ENCODE assay signal across 25 cellular contexts in the genomic region with DNA sequence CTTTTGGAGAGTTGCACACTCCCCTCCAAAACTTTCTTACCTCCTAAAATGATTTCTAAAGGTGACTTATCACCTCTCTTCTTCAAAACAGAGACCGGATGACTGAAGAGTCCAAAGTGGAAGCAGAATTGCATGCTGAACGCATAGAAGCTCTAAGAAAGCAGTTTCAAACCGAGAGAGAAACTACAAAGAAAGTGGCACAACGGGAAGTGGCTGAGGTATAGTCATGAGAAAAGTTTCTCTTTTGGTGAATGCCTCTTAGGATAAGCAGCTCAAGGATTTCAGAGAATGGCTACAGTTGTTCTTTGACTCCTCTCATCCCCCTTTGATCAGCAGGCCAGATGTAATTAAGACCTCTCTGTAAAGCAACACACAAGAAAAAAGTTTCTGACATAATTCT.
DNase-seq lines count a peak whose midpoint lies in the region; ATAC-seq and TF ChIP-seq lines count a peak whose summit lies in the region.
"Had no signal": no experiment of that assay in that cellular context is flagged by ENCODE, and none has a peak within 500 bp of the region (broad histone marks: within the 10 kb centered on the region; RNA-seq: fewer than 3 reads in every experiment).

No MANE protein-coding gene starts in this region.

- ATAC-seq in natural killer cell treated with Interleukin-12 subunit alpha and Interleukin-12 subunit beta and Interleukin-15 and Interleukin-18, amount 100 ng/mL, for 72 hours, result peak in 1 of 2 donors; percentile 73
- no peak for ATAC-seq in natural killer cell
- peak; percentile 42 for ATAC-seq in HG02642 (IDR thresholded peaks at IDR 0.05; ENCODE audit: poor library complexity, unreplicated experiment)
- peak; percentile 48 for ATAC-seq in T-helper 17 cell
- no peak for ATAC-seq in GM19455 (IDR thresholded peaks at IDR 0.05; ENCODE audit: unreplicated experiment)
- ATAC-seq: naive thymus-derived CD8-positive, alpha-beta T cell; pancreas; Right ventricle myocardium inferior; stimulated activated naive B cell treated with anti-CD40 and anti-IgM and Interleukin-4, amounts not matched to agents 10 μg/mL and 1 μg/mL and 100 μg/mL, for 72 hours had no signal

- H3K27me3 Mint-ChIP-seq in natural killer cell treated with Interleukin-12 subunit alpha and Interleukin-12 subunit beta and Interleukin-15 and Interleukin-18, amount 100 ng/mL, for 72 hours, result no peaks in the 10 kb centered on the region
- H3K27me3 Mint-ChIP-seq in natural killer cell (ENCODE audit: low read depth in 2 of 2) (no peaks in the 10 kb centered on the region), T-helper 17 cell (no peaks in the 10 kb centered on the region)
- H3K27me3 Mint-ChIP-seq: activated naive CD4-positive, alpha-beta T cell treated with anti-CD3 and anti-CD28 coated beads, Interleukin-2, amount 50 U/mL, for 24 hours; activated T-cell treated with anti-CD3 and anti-CD28 coated beads, Interleukin-2, amount 50 U/mL, for 24 hours; stimulated activated naive B cell treated with anti-CD40 and anti-IgM and Interleukin-4, amounts not matched to agents 10 μg/mL and 1 μg/mL and 100 μg/mL, for 72 hours had no signal

- peak overlapping the region; percentile 8 for H3K4me3 Mint-ChIP-seq in natural killer cell treated with Interleukin-12 subunit alpha and Interleukin-12 subunit beta and Interleukin-15 and Interleukin-18, amount 100 ng/mL, for 72 hours
- H3K4me3 Mint-ChIP-seq in natural killer cell, result no peak overlapping the region
- peak overlapping the region; percentile 75 for H3K4me3 Mint-ChIP-seq in T-helper 17 cell
- H3K4me3 Mint-ChIP-seq: activated naive CD4-positive, alpha-beta T cell treated with anti-CD3 and anti-CD28 coated beads, Interleukin-2, amount 50 U/mL, for 24 hours; activated T-cell treated with anti-CD3 and anti-CD28 coated beads, Interleukin-2, amount 50 U/mL, for 24 hours; naive thymus-derived CD8-positive, alpha-beta T cell; stimulated activated naive B cell treated with anti-CD40 and anti-IgM and Interleukin-4, amounts not matched to agents 10 μg/mL and 1 μg/mL and 100 μg/mL, for 72 hours had no signal

- no peaks in the 10 kb centered on the region for H3K9me3 ChIP-seq in T-helper 17 cell (ENCODE audit: control insufficient read depth, low read length, poor library complexity, severe bottlenecking)
- H3K9me3 ChIP-seq: BLaER1 treated with 17β-estradiol and CSF1 and Interleukin-3, amounts not matched to agents 10 nM and 100 nM; pancreas; right atrium auricular region; testis had no signal

- no peaks in the 10 kb centered on the region for H3K4me1 Mint-ChIP-seq in natural killer cell treated with Interleukin-12 subunit alpha and Interleukin-12 subunit beta and Interleukin-15 and Interleukin-18, amount 100 ng/mL, for 72 hours (ENCODE audit: low read depth in 2 of 2)
- H3K4me1 Mint-ChIP-seq in natural killer cell (no peaks in the 10 kb centered on the region), T-helper 17 cell (peaks cover 19% of the 10 kb centered on the region)
- H3K4me1 Mint-ChIP-seq: activated naive CD4-positive, alpha-beta T cell treated with anti-CD3 and anti-CD28 coated beads, Interleukin-2, amount 50 U/mL, for 24 hours; naive thymus-derived CD8-positive, alpha-beta T cell; stimulated activated naive B cell treated with anti-CD40 and anti-IgM and Interleukin-4, amounts not matched to agents 10 μg/mL and 1 μg/mL and 100 μg/mL, for 72 hours had no signal

- intact Hi-C loops in natural killer cell (cut with micrococcal nuclease), result no loop called here

- no peak for TF ChIP-seq CTCF in natural killer cell (IDR thresholded peaks at IDR 0.05)

- DNase-seq in natural killer cell treated with Interleukin-12 subunit alpha and Interleukin-12 subunit beta and Interleukin-15 and Interleukin-18, amount 100 ng/mL, for 72 hours (ENCODE audit: low spot score), result no peak
- DNase-seq in natural killer cell (no peak), T-helper 17 cell (no peak), C1 segment of cervical spinal cord (lab: John Stamatoyannopoulos, UW) (no peak), NCI-H82 (lab: John Stamatoyannopoulos, UW) (no peak)
- DNase-seq: activated T-cell treated with anti-CD3 and anti-CD28 coated beads, Interleukin-2, amount 50 U/mL, for 24 hours; aorta; IMR-90; islet precursor cell; midbrain; naive thymus-derived CD8-positive, alpha-beta T cell; NCI-H1417; NCI-H2081; pancreas; stimulated activated CD4-positive, alpha-beta T cell treated with anti-CD3 and anti-CD28 coated beads, Interleukin-4, amount 100 ng/mL, for 1 hour; stimulated activated naive B cell treated with anti-CD40 and anti-IgM and Interleukin-4, amounts not matched to agents 10 μg/mL and 1 μg/mL and 100 μg/mL, for 72 hours; T-helper 9 cell; testis; WERI-Rb-1 had no signal

- no peaks in the 10 kb centered on the region for H3K9me3 Mint-ChIP-seq in natural killer cell treated with Interleukin-12 subunit alpha and Interleukin-12 subunit beta and Interleukin-15 and Interleukin-18, amount 100 ng/mL, for 72 hours
- no peaks in the 10 kb centered on the region for H3K9me3 Mint-ChIP-seq in natural killer cell
- H3K9me3 Mint-ChIP-seq: activated naive CD4-positive, alpha-beta T cell treated with anti-CD3 and anti-CD28 coated beads, Interleukin-2, amount 50 U/mL, for 24 hours; activated T-cell treated with anti-CD3 and anti-CD28 coated beads, Interleukin-2, amount 50 U/mL, for 24 hours; naive thymus-derived CD8-positive, alpha-beta T cell; stimulated activated naive B cell treated with anti-CD40 and anti-IgM and Interleukin-4, amounts not matched to agents 10 μg/mL and 1 μg/mL and 100 μg/mL, for 72 hours had no signal

- H3K36me3 Mint-ChIP-seq in natural killer cell treated with Interleukin-12 subunit alpha and Interleukin-12 subunit beta and Interleukin-15 and Interleukin-18, amount 100 ng/mL, for 72 hours, result no peaks in the 10 kb centered on the region
- H3K36me3 Mint-ChIP-seq in natural killer cell (no peaks in the 10 kb centered on the region), T-helper 17 cell (ENCODE audit: low read depth) (no peaks in the 10 kb centered on the region)
- H3K36me3 Mint-ChIP-seq: stimulated activated naive B cell treated with anti-CD40 and anti-IgM and Interleukin-4, amounts not matched to agents 10 μg/mL and 1 μg/mL and 100 μg/mL, for 72 hours had no signal

- H3K27ac Mint-ChIP-seq in natural killer cell treated with Interleukin-12 subunit alpha and Interleukin-12 subunit beta and Interleukin-15 and Interleukin-18, amount 100 ng/mL, for 72 hours, result no peak overlapping the region
- no peak overlapping the region for H3K27ac Mint-ChIP-seq in natural killer cell
- H3K27ac Mint-ChIP-seq in T-helper 17 cell, result peak overlapping the region; percentile 83
- H3K27ac Mint-ChIP-seq: activated naive CD4-positive, alpha-beta T cell treated with anti-CD3 and anti-CD28 coated beads, Interleukin-2, amount 50 U/mL, for 24 hours; activated T-cell treated with anti-CD3 and anti-CD28 coated beads, Interleukin-2, amount 50 U/mL, for 24 hours; naive thymus-derived CD8-positive, alpha-beta T cell; stimulated activated naive B cell treated with anti-CD40 and anti-IgM and Interleukin-4, amounts not matched to agents 10 μg/mL and 1 μg/mL and 100 μg/mL, for 72 hours had no signal

Comparison
In these comparisons a context has a peak if more than half of its experiments do, and no peak if none do; other contexts are left out.
1. ATAC-seq: peak in HG02642 (single experiment) and T-helper 17 cell (single experiment); none in natural killer cell (0 of 3) and GM19455 (single experiment).